In the genomic region with DNA sequence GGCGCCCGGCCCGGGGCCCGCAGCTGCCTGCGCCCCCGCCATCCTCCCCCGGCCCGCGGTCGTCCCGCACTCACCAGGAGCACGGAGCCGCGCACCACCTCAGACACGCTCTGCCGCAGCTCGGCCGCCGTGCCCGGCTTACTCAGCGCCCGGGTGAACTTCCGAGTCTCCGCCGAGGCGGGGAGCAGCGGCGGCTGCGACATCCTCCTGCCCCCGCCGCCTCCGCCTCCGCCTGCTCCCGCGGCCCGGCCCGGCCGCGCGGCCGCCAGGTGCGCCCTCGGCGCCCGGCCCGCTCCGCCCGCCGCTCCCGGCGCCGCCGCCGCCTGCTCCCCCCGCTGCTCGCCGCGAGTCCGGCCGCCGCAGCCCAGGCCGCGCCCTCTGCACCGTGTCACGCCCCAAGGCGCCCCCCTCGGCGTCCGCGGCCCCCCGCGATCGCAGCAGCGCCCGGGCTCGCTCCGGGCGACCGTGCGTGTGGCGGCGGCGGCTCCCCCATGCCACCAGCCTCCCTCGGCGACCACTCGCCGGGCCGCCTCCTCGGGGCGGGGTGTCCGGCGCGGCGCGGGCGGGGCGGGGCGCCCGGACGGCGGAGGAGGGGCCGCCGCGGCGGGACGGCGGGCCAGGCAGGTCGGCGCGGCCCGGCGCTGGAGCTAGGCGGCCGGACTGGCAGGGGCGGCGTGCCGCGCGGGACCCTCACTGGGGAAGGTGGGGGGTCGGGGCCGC, we compare ENCODE assay signal across 8 cellular contexts.
DNase-seq lines count a peak whose midpoint lies in the region; ATAC-seq and TF ChIP-seq lines count a peak whose summit lies in the region.

No MANE protein-coding gene starts in this region.

- no peak overlapping the region for H2AK5ac ChIP-seq in trophoblast cell (ENCODE audit: low read length)

- CTCF ChIA-PET in RWPE1 (lab: Yijun Ruan, JAX), result interaction anchor here (0.7 to 2.7 kb wide), 2 partner anchors 90 to 196 kb away, joined by 3 to 9 read pairs; no protein-coding TSS in a partner anchor

- peak overlapping the region; percentile 97 for H4K91ac ChIP-seq in trophoblast cell (ENCODE audit: low read depth, low read length)

- peaks cover 22% of the 10 kb centered on the region for H3K79me1 ChIP-seq in trophoblast cell (ENCODE audit: low read length)

- H2AFZ ChIP-seq in trophoblast cell (ENCODE audit: insufficient read depth, low read length, poor library complexity), result peak overlapping the region; percentile 90

- peak overlapping the region; percentile 97 for H3K18ac ChIP-seq in trophoblast cell (ENCODE audit: low read length)

- ATAC-seq in HG03342 (IDR thresholded peaks at IDR 0.05; ENCODE audit: unreplicated experiment), result peak; percentile 52
- ATAC-seq in Right ventricle myocardium superior (ENCODE audit: poor library complexity), result peak; percentile 65

- H2BK12ac ChIP-seq in trophoblast cell (ENCODE audit: low read length), result peak overlapping the region; percentile 6

- H2BK120ac ChIP-seq in trophoblast cell (ENCODE audit: insufficient read depth, low read length, poor library complexity), result peak overlapping the region; percentile 83

- no peaks in the 10 kb centered on the region for H3K36me3 ChIP-seq in BE2C
- H3K36me3 ChIP-seq in trophoblast cell (ENCODE audit: control insufficient read depth in 1 of 2, insufficient read depth in 2 of 2, low read length in 2 of 2), result no peaks in the 10 kb centered on the region
- H3K36me3 ChIP-seq in urinary bladder (ENCODE audit: insufficient read depth), result no peaks in the 10 kb centered on the region

- POLR2A ChIA-PET in RWPE1 (lab: Yijun Ruan, JAX; ENCODE audit: low non-redundant PET), result interaction anchor here (0.9 to 1.1 kb wide), 2 partner anchors 21 to 113 kb away, joined by 3 to 5 read pairs; no protein-coding TSS in a partner anchor

- peaks cover 23% of the 10 kb centered on the region for H3K79me2 ChIP-seq in trophoblast cell (ENCODE audit: control insufficient read depth, insufficient read depth, low read length, poor library complexity)

- H3K27ac ChIP-seq in RWPE1, result peak overlapping the region; percentile 94
- peak overlapping the region; percentile 90 for H3K27ac ChIP-seq in trophoblast cell (ENCODE audit: low read depth, low read length)
- peak overlapping the region; percentile 90 for H3K27ac ChIP-seq in urinary bladder (ENCODE audit: low read depth)

- H3K14ac ChIP-seq in trophoblast cell (ENCODE audit: low read length), result peak overlapping the region; percentile 96

- H4K12ac ChIP-seq in trophoblast cell (ENCODE audit: low read depth, low read length), result peak overlapping the region; percentile 82

- H2BK5ac ChIP-seq in trophoblast cell (ENCODE audit: low read depth, low read length, poor library complexity), result peak overlapping the region; percentile 94

- no peak for TF ChIP-seq CTCF in BE2C (IDR thresholded peaks at IDR 0.05; ENCODE audit: low read depth, low read length)
- TF ChIP-seq CTCF in RWPE1 (conservative IDR thresholded peaks at IDR 0.05; ENCODE audit: low read depth), result no peak

- peak overlapping the region; percentile 84 for H3K9ac ChIP-seq in trophoblast cell (ENCODE audit: low read length)

- H3K4me3 ChIP-seq in BE2C (ENCODE audit: low read depth, low read length) (peak overlapping the region; percentile 81), trophoblast cell (ENCODE audit: low read depth, low read length) (peak overlapping the region; percentile 91), urinary bladder (ENCODE audit: low read depth, low read length) (peak overlapping the region; percentile 67)

- H3K4me1 ChIP-seq in BE2C (no peaks in the 10 kb centered on the region; the same call in 1 of the 2 replicates), trophoblast cell (ENCODE audit: control insufficient read depth in 1 of 2, insufficient read depth in 2 of 2, low read length in 2 of 2) (peaks cover 14 to 16% of the 10 kb centered on the region in 2 experiments), urinary bladder (ENCODE audit: insufficient read depth) (no peaks in the 10 kb centered on the region)

- peak overlapping the region; percentile 91 for H3K4me2 ChIP-seq in trophoblast cell (ENCODE audit: low read length)

- peak; percentile 60 for DNase-seq in BE2C
- peak; percentile 58 for DNase-seq in GM19238 (ENCODE audit: insufficient read length, low spot score)
- peak; percentile 64 for DNase-seq in RWPE1 (ENCODE audit: low spot score)
- DNase-seq in activated naive CD4-positive, alpha-beta T cell treated with anti-CD3 and anti-CD28 coated beads, Interleukin-2, amount 50 U/mL, for 16 hours, result peak; percentile 80
- DNase-seq in Right ventricle myocardium superior, result peak; percentile 64
- DNase-seq in trophoblast cell, result peak; percentile 44 to 63

- H3K27me3 ChIP-seq in BE2C (peaks cover 54% of the 10 kb centered on the region), trophoblast cell (ENCODE audit: insufficient read depth, low read length) (no peaks in the 10 kb centered on the region)

- no CpG with 5 or more reads among the region's 121 CpGs for WGBS in trophoblast cell (ENCODE audit: extremely low coverage, insufficient coverage, insufficient read length)
- WGBS in urinary bladder, result under 1% methylated on average over 121 of the region's 121 CpGs

- H3K9me3 ChIP-seq in BE2C, result no peaks in the 10 kb centered on the region
- H3K9me3 ChIP-seq in trophoblast cell (ENCODE audit: insufficient read depth, low read depth, low read length), result no peaks in the 10 kb centered on the region

- H4K8ac ChIP-seq in trophoblast cell (ENCODE audit: low read depth, low read length), result peak overlapping the region; percentile 97

- intact Hi-C loops in Right ventricle myocardium superior (cut with DNase I), result no loop called here

- no peak overlapping the region for H3K23ac ChIP-seq in trophoblast cell (ENCODE audit: low read length)

- peak overlapping the region; percentile 91 for H3K4ac ChIP-seq in trophoblast cell (ENCODE audit: low read depth, low read length)

Comparison
In these comparisons a context has a peak if more than half of its experiments do, and no peak if none do; other contexts are left out.
1. Peak in every context shown above with its lines: DNase-seq, ATAC-seq, H3K4me3 ChIP-seq and H3K27ac ChIP-seq.